In the genomic region with DNA sequence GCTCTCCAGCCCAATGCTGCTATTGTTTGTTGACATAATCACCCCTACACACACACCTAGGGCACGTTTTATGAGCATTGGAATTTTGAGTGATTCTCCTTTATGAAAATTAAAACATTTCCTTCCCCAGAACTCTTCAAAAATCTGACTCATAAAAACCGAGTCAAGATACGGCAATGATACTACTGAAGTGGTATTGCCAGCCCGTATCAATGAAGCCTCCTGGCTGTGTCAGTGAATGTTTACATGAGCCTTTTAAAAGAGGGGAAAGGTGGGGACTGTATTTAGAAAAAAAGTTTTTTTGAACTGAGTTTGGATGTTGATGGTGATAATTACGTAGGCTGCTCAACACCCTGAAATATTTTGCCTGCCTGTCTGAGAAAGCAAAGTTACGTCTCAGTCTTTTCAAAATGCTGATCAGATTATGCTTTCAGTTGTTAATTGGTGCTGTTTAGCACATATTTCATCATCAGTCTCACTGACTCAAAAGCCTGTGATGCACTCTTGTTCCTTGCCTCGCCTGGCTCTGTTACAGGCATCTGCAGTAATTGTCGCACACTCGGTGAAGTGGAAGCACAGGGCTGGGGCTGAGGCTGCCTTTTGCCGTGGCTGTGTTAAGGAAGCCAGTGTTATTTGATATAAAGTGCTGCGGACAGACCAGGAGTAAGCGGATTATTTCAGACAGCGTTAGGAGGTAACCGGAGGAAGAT, we compare ENCODE assay signal across 10 cellular contexts.
DNase-seq lines count a peak whose midpoint lies in the region; FAIRE-seq and TF ChIP-seq lines count a peak whose summit lies in the region.
"Had no signal": no experiment of that assay in that cellular context is flagged by ENCODE, and none has a peak within 500 bp of the region (broad histone marks: within the 10 kb centered on the region; RNA-seq: fewer than 3 reads in every experiment).

No MANE protein-coding gene starts in this region.

- no peak overlapping the region for H3K23ac ChIP-seq in mesenchymal stem cell (ENCODE audit: low read length in 2 of 2)

- intact Hi-C loops in dorsolateral prefrontal cortex (cut with DNase I): no loop called here
- intact Hi-C loops in uterus (cut with DNase I; ENCODE audit: low total_unique reads): no loop called here

- peak; percentile 40 for DNase-seq in NCI-H1694 treated with DMSO at 0.1 percent for 48 hours (lab: John Stamatoyannopoulos, UW)
- DNase-seq in NCI-H1694 (lab: John Stamatoyannopoulos, UW): no peak
- peak in 8 of 10 donors; percentile 13 to 66 (median 57) for DNase-seq in dorsolateral prefrontal cortex
- peak; percentile 61 for DNase-seq in mesenchymal stem cell
- DNase-seq in uterus: peak; percentile 61 to 62
- no peak for DNase-seq in RCC 7860 (ENCODE audit: low spot score)
- no peak for DNase-seq in activated effector memory CD4-positive, alpha-beta T cell treated with Interleukin-2 at 50 U/mL for 16 hours
- DNase-seq in stimulated activated naive CD4-positive, alpha-beta T cell treated with Interleukin-2 at 50 U/mL for 16 hours (lab: John Stamatoyannopoulos, UW): no peak
- DNase-seq: activated B cell treated with CpG ODN at 0.5 μM for 24 hours had no signal

- no peaks in the 10 kb centered on the region for H3K4me1 ChIP-seq in mesenchymal stem cell (ENCODE audit: control insufficient read depth, insufficient read depth, low read depth, low read length)
- no peaks in the 10 kb centered on the region for H3K4me1 ChIP-seq in uterus

- no peak overlapping the region for H4K8ac ChIP-seq in mesenchymal stem cell (ENCODE audit: low read length)

- TF ChIP-seq CTCF in dorsolateral prefrontal cortex (IDR thresholded peaks at IDR 0.05 in 54 of 56, conservative IDR thresholded peaks at IDR 0.05 in 2 of 56; ENCODE audit: low read depth in 1 of 56, partially characterized antibody in 56 of 56) (no peak), uterus (IDR thresholded peaks at IDR 0.05) (no peak)

- peak overlapping the region in 30 of 59 donors; percentile 1 to 46 (median 16) for H3K4me3 ChIP-seq in dorsolateral prefrontal cortex
- H3K4me3 ChIP-seq in mesenchymal stem cell (ENCODE audit: insufficient read depth in 1 of 2, low read depth in 1 of 2, low read length in 2 of 2): peak overlapping the region in 1 of 2 experiments; percentile 66
- no peak overlapping the region for H3K4me3 ChIP-seq in uterus

- no peak overlapping the region for H2AK5ac ChIP-seq in mesenchymal stem cell (ENCODE audit: low read length, severe bottlenecking)

- H2BK15ac ChIP-seq in mesenchymal stem cell (ENCODE audit: low read depth, poor library complexity, severe bottlenecking): no peak overlapping the region

- no peak overlapping the region for H2BK12ac ChIP-seq in mesenchymal stem cell (ENCODE audit: low read length in 2 of 2)

- no peak overlapping the region for H3K4me2 ChIP-seq in mesenchymal stem cell (ENCODE audit: low read length, poor library complexity, severe bottlenecking)

- no peak overlapping the region for H2AFZ ChIP-seq in mesenchymal stem cell (ENCODE audit: low read depth, low read length)

- WGBS in mesenchymal stem cell: 51% methylated on average over 11 of the region's 14 CpGs

- no peak overlapping the region for H2BK120ac ChIP-seq in mesenchymal stem cell (ENCODE audit: low read depth, low read length)

- H3K18ac ChIP-seq in mesenchymal stem cell (ENCODE audit: low read depth in 1 of 2, low read length in 2 of 2): peak overlapping the region in 1 of 2 experiments; percentile 53

- H3K36me3 ChIP-seq in mesenchymal stem cell (ENCODE audit: control insufficient read depth in 1 of 2, insufficient read depth in 2 of 2, low read depth in 1 of 2, low read length in 2 of 2) (no peaks in the 10 kb centered on the region), uterus (no peaks in the 10 kb centered on the region)

- H3K9me3 ChIP-seq in mesenchymal stem cell (ENCODE audit: control insufficient read depth, low read length): peaks cover 10% of the 10 kb centered on the region
- H3K9me3 ChIP-seq in uterus: no peaks in the 10 kb centered on the region

- H3K27me3 ChIP-seq in dorsolateral prefrontal cortex (no peaks in the 10 kb centered on the region), mesenchymal stem cell (ENCODE audit: control insufficient read depth in 1 of 2, insufficient read depth in 1 of 2, low read length in 2 of 2) (no peaks in the 10 kb centered on the region), uterus (no peaks in the 10 kb centered on the region)

- peak overlapping the region in 5 of 59 donors; percentile 2 to 38 (median 19) for H3K27ac ChIP-seq in dorsolateral prefrontal cortex
- no peak overlapping the region for H3K27ac ChIP-seq in mesenchymal stem cell (ENCODE audit: low read length, poor library complexity, severe bottlenecking)
- peak overlapping the region in 1 of 2 donors; percentile 9 for H3K27ac ChIP-seq in uterus

- no peak for FAIRE-seq in RCC 7860 (lab: Jason Lieb, UNC)
- FAIRE-seq: A204.1 had no signal

- H3K79me1 ChIP-seq in mesenchymal stem cell (replicated peaks; ENCODE audit: low read length, poor library complexity, severe bottlenecking): no peaks in the 10 kb centered on the region

- peak overlapping the region; percentile 84 for H3K9ac ChIP-seq in mesenchymal stem cell (ENCODE audit: low read length)

- H3K4ac ChIP-seq in mesenchymal stem cell (ENCODE audit: low read depth in 1 of 2, low read length in 2 of 2): no peak overlapping the region

- no peak overlapping the region for H4K91ac ChIP-seq in mesenchymal stem cell (ENCODE audit: low read length)

- no peak overlapping the region for H2BK5ac ChIP-seq in mesenchymal stem cell (ENCODE audit: low read depth, low read length, poor library complexity, severe bottlenecking)

- no peak for TF ChIP-seq POLR2A in uterus (IDR thresholded peaks at IDR 0.05)

- no peak overlapping the region for H3K14ac ChIP-seq in mesenchymal stem cell (ENCODE audit: low read length in 2 of 2)

Comparison
In these comparisons a context has a peak if more than half of its experiments do, and no peak if none do; other contexts are left out.
1. DNase-seq: peak in NCI-H1694 treated with DMSO at 0.1 percent for 48 hours (single experiment), dorsolateral prefrontal cortex (8 of 10), mesenchymal stem cell (single experiment) and uterus (2 of 2); none in NCI-H1694 (single experiment), RCC 7860 (single experiment), activated effector memory CD4-positive, alpha-beta T cell treated with Interleukin-2 at 50 U/mL for 16 hours (single experiment) and stimulated activated naive CD4-positive, alpha-beta T cell treated with Interleukin-2 at 50 U/mL for 16 hours (single experiment).
2. H3K4me3 ChIP-seq: peak in dorsolateral prefrontal cortex (30 of 59); none in uterus (0 of 2).